29 cellular contexts compared by ENCODE assay signal in the genomic region with DNA sequence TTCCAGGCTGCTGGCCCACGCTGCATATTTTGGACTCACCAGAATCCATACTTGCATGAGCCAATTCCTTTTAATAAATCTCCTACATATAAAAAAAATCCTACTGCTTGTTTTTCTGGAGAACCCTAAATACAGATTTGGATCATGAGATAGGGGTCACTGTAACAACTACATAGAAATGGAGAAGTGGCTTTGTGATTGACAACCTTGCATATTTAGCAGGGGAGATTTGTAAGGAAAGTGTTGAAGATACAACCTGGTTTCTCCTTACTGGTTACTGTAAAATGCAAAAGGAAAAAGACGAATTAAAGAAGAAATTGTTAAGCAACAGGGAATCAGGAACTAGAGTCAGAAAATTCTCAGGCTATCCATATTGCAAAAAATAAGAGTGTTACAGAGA.
"Had no signal": no experiment of that assay in that cellular context is flagged by ENCODE, and none has a peak within 500 bp of the region (broad histone marks: within the 10 kb centered on the region; RNA-seq: fewer than 3 reads in every experiment).

No MANE protein-coding gene starts in this region.

- ATAC-seq: activated naive CD4-positive, alpha-beta T cell treated with anti-CD3 and anti-CD28 coated beads, Interleukin-2, amount 50 U/mL, for 72 hours; activated T-cell treated with anti-CD3 and anti-CD28 coated beads, Interleukin-2, amount 50 U/mL, for 4 hours; PC-3 had no signal

- H3K27ac ChIP-seq: brain microvascular endothelial cell, Peyer's patch, SJSA1, VCaP had no signal

- H3K4me3 ChIP-seq: adrenal gland, Peyer's patch, SJSA1 had no signal

- H3K4me1 ChIP-seq: adrenal gland, Peyer's patch, SJSA1 had no signal

- H3K9me3 ChIP-seq: adrenal gland, Peyer's patch, SJSA1, SK-N-SH had no signal

- H3K27me3 ChIP-seq: adrenal gland, brain microvascular endothelial cell, Peyer's patch, SJSA1 had no signal

- DNase-seq: activated B cell treated with CpG ODN at 0.5 μM for 24 hours; activated CD4-positive, alpha-beta memory T cell treated with anti-CD3 and anti-CD28 coated beads for 36 hours; activated CD4-positive, alpha-beta T cell treated with anti-CD3 and anti-CD28 coated beads for 4 hours; activated CD4-positive, alpha-beta T cell treated with anti-CD3 and anti-CD28 coated beads, Interleukin-2, amount 50 U/mL, for 1 hour; activated CD4-positive, CD25-positive, alpha-beta regulatory T cell treated with anti-CD3 and anti-CD28 coated beads, Interleukin-2, amount 50 U/mL, for 72 hours; activated CD8-positive, alpha-beta memory T cell treated with anti-CD3 and anti-CD28 coated beads, Interleukin-2, amount 50 U/mL, for 4 hours; activated gamma-delta T cell treated with Interleukin-2 at 50 U/mL for 16 hours; activated naive CD4-positive, alpha-beta T cell treated with anti-CD3 and anti-CD28 coated beads for 36 hours; activated T-cell treated with anti-CD3 and anti-CD28 coated beads for 4 hours; activated T-cell treated with anti-CD3 and anti-CD28 coated beads, Interleukin-2, amount 50 U/mL, for 4 hours; adrenal gland; brain microvascular endothelial cell; central memory CD4-positive, alpha-beta T cell; MV-4-11; NCI-H1092; NCI-H1436 treated with DMSO at 0.1 percent for 48 hours; NCI-H1694 treated with DMSO at 0.1 percent for 48 hours; NCI-H2029; NCI-H226; NCI-H446 treated with DMSO at 0.1 percent for 48 hours; NK-92 treated with Interleukin-12 subunit alpha and Interleukin-12 subunit beta, amount 100 ng/mL, for 24 hours; PC-3; Peyer's patch; RPMI8226; SHP77 treated with DMSO at 0.1 percent for 48 hours; SK-N-SH had no signal

- H3K36me3 ChIP-seq: adrenal gland, brain microvascular endothelial cell had no signal
